In genomic region chr15:27669641-27670040, GRCh38 we compare ENCODE assay signal across 28 cellular contexts.
"Had no signal": no experiment of that assay in that cellular context is flagged by ENCODE, and none has a peak within 500 bp of the region (broad histone marks: within the 10 kb centered on the region; RNA-seq: fewer than 3 reads in every experiment).

No MANE protein-coding gene starts in this region.

- H3K4me1 Mint-ChIP-seq: activated CD4-positive, alpha-beta memory T cell treated with anti-CD3 and anti-CD28 coated beads, Interleukin-2, amount 10 ng/mL, durations not matched to agents 7 days and 5 days; activated naive CD8-positive, alpha-beta T cell treated with anti-CD3 and anti-CD28 coated beads, Interleukin-2, amount 50 U/mL, for 24 hours; naive B cell; stimulated activated effector memory CD8-positive, alpha-beta T cell treated with anti-CD3 and anti-CD28 coated beads, Interleukin-12 subunit alpha, Interleukin-12 subunit beta, amount 100 ng/mL, for 72 hours had no signal

- H3K27ac Mint-ChIP-seq: activated CD4-positive, alpha-beta memory T cell treated with anti-CD3 and anti-CD28 coated beads, Interleukin-2, amount 10 ng/mL, durations not matched to agents 7 days and 5 days; activated CD4-positive, alpha-beta T cell treated with anti-CD3 and anti-CD28 coated beads, Interleukin-2, amount 10 ng/mL, durations not matched to agents 7 days and 5 days; activated naive CD8-positive, alpha-beta T cell treated with anti-CD3 and anti-CD28 coated beads, Interleukin-2, amount 50 U/mL, for 24 hours; activated T-cell treated with anti-CD3 and anti-CD28 coated beads, Interleukin-2, amount 50 U/mL, for 24 hours; effector memory CD8-positive, alpha-beta T cell; naive B cell; stimulated activated effector memory CD8-positive, alpha-beta T cell treated with anti-CD3 and anti-CD28 coated beads, Interleukin-12 subunit alpha, Interleukin-12 subunit beta, amount 100 ng/mL, for 72 hours; stimulated activated naive CD8-positive, alpha-beta T cell treated with anti-CD3 and anti-CD28 coated beads, Interleukin-15, Interleukin-2, amounts not matched to agents 100 ng/mL and 50 ng/mL, for 24 hours had no signal

- H3K4me3 Mint-ChIP-seq: activated CD4-positive, alpha-beta memory T cell treated with anti-CD3 and anti-CD28 coated beads, Interleukin-2, amount 10 ng/mL, durations not matched to agents 7 days and 5 days; activated CD4-positive, alpha-beta T cell treated with anti-CD3 and anti-CD28 coated beads, Interleukin-2, amount 10 ng/mL, durations not matched to agents 7 days and 5 days; activated naive CD8-positive, alpha-beta T cell treated with anti-CD3 and anti-CD28 coated beads, Interleukin-2, amount 50 U/mL, for 24 hours; activated T-cell treated with anti-CD3 and anti-CD28 coated beads, Interleukin-2, amount 50 U/mL, for 24 hours; effector memory CD8-positive, alpha-beta T cell; naive B cell; stimulated activated effector memory CD8-positive, alpha-beta T cell treated with anti-CD3 and anti-CD28 coated beads, Interleukin-12 subunit alpha, Interleukin-12 subunit beta, amount 100 ng/mL, for 72 hours; stimulated activated naive CD8-positive, alpha-beta T cell treated with anti-CD3 and anti-CD28 coated beads, Interleukin-15, Interleukin-2, amounts not matched to agents 100 ng/mL and 50 ng/mL, for 24 hours had no signal

- H3K9me3 ChIP-seq: pancreas, prostate gland, sigmoid colon, thoracic aorta had no signal

- DNase-seq: activated CD4-positive, alpha-beta memory T cell treated with anti-CD3 and anti-CD28 coated beads, Interleukin-2, amount 10 ng/mL, durations not matched to agents 7 days and 5 days; activated CD4-positive, alpha-beta T cell treated with anti-CD3 and anti-CD28 coated beads, Interleukin-2, amount 10 ng/mL, durations not matched to agents 7 days and 5 days; activated CD4-positive, CD25-positive, alpha-beta regulatory T cell treated with anti-CD3 and anti-CD28 coated beads, Interleukin-2, amount 50 U/mL, for 72 hours; activated CD8-positive, alpha-beta memory T cell treated with anti-CD3 and anti-CD28 coated beads, Interleukin-2, amount 50 U/mL, for 48 hours; activated gamma-delta T cell treated with Interleukin-2 at 50 U/mL for 16 hours; activated naive CD4-positive, alpha-beta T cell treated with anti-CD3 and anti-CD28 coated beads, Interleukin-2, amount 50 U/mL, for 16 hours; activated naive CD8-positive, alpha-beta T cell treated with anti-CD3 and anti-CD28 coated beads, Interleukin-2, amount 50 U/mL, for 24 hours; activated T-cell treated with anti-CD3 and anti-CD28 coated beads, Interleukin-2, amount 50 U/mL, for 24 hours; amygdala; caudate nucleus; cortex of kidney; effector memory CD8-positive, alpha-beta T cell; foreskin melanocyte; left cardiac atrium; mammary epithelial cell; naive B cell; pancreas; sigmoid colon; small intestine; stimulated activated CD4-positive, alpha-beta T cell treated with anti-CD3 and anti-CD28 coated beads, Interleukin-4, amount 100 ng/mL, for 24 hours; trophoblast cell; WERI-Rb-1 had no signal

- H3K36me3 ChIP-seq: pancreas, prostate gland, sigmoid colon, thoracic aorta, WERI-Rb-1 had no signal

- FAIRE-seq: islet of Langerhans, pancreas, small intestine, urothelium cell line had no signal

- H3K27me3 ChIP-seq: sigmoid colon had no signal

- H3K27me3 Mint-ChIP-seq: activated CD4-positive, alpha-beta memory T cell treated with anti-CD3 and anti-CD28 coated beads, Interleukin-2, amount 10 ng/mL, durations not matched to agents 7 days and 5 days; activated CD4-positive, alpha-beta T cell treated with anti-CD3 and anti-CD28 coated beads, Interleukin-2, amount 10 ng/mL, durations not matched to agents 7 days and 5 days; activated naive CD8-positive, alpha-beta T cell treated with anti-CD3 and anti-CD28 coated beads, Interleukin-2, amount 50 U/mL, for 24 hours; activated T-cell treated with anti-CD3 and anti-CD28 coated beads, Interleukin-2, amount 50 U/mL, for 24 hours; effector memory CD8-positive, alpha-beta T cell; naive B cell; stimulated activated naive CD8-positive, alpha-beta T cell treated with anti-CD3 and anti-CD28 coated beads, Interleukin-15, Interleukin-2, amounts not matched to agents 100 ng/mL and 50 ng/mL, for 24 hours had no signal

- H3K27ac ChIP-seq: pancreas, prostate gland, thoracic aorta, WERI-Rb-1 had no signal

- ATAC-seq: activated naive CD8-positive, alpha-beta T cell treated with anti-CD3 and anti-CD28 coated beads, Interleukin-2, amount 50 U/mL, for 24 hours; effector memory CD8-positive, alpha-beta T cell; left cardiac atrium; pancreas; stimulated activated effector memory CD8-positive, alpha-beta T cell treated with anti-CD3 and anti-CD28 coated beads, Interleukin-12 subunit alpha, Interleukin-12 subunit beta, amount 100 ng/mL, for 72 hours had no signal

- H3K36me3 Mint-ChIP-seq: naive B cell; stimulated activated effector memory CD8-positive, alpha-beta T cell treated with anti-CD3 and anti-CD28 coated beads, Interleukin-12 subunit alpha, Interleukin-12 subunit beta, amount 100 ng/mL, for 72 hours had no signal

- H3K4me3 ChIP-seq: pancreas, prostate gland, sigmoid colon, thoracic aorta had no signal

- H3K4me1 ChIP-seq: pancreas, prostate gland had no signal
